15 cellular contexts compared by ENCODE assay signal in genomic region chr20:3728876-3729275, GRCh38. TPM values are rescaled to one million over a fixed set of nuclear protein-coding genes. Genes with fewer than 3 reads are reported as not detected.
"Had no signal": no experiment of that assay in that cellular context is flagged by ENCODE, and none has a peak within 500 bp of the region (broad histone marks: within the 10 kb centered on the region; RNA-seq: fewer than 3 reads in every experiment).

No MANE protein-coding gene starts in this region.

- H3K4me3 Mint-ChIP-seq: activated CD8-positive, alpha-beta T cell treated with anti-CD3 and anti-CD28 coated beads for 36 hours; effector memory CD8-positive, alpha-beta T cell; natural killer cell treated with Interleukin-12 subunit alpha and Interleukin-12 subunit beta and Interleukin-15 and Interleukin-18, amount 100 ng/mL, for 72 hours had no signal

- ATAC-seq: activated CD8-positive, alpha-beta T cell treated with anti-CD3 and anti-CD28 coated beads for 36 hours; effector memory CD8-positive, alpha-beta T cell; left colon; natural killer cell treated with Interleukin-12 subunit alpha and Interleukin-12 subunit beta and Interleukin-15 and Interleukin-18, amount 100 ng/mL, for 72 hours had no signal

- H3K27ac ChIP-seq: stomach had no signal

- H3K27ac Mint-ChIP-seq: activated CD8-positive, alpha-beta T cell treated with anti-CD3 and anti-CD28 coated beads for 36 hours; effector memory CD8-positive, alpha-beta T cell; natural killer cell treated with Interleukin-12 subunit alpha and Interleukin-12 subunit beta and Interleukin-15 and Interleukin-18, amount 100 ng/mL, for 72 hours had no signal

- DNase-seq: activated CD4-positive, alpha-beta T cell treated with anti-CD3 and anti-CD28 coated beads for 4 hours; activated CD8-positive, alpha-beta memory T cell treated with anti-CD3 and anti-CD28 coated beads, Interleukin-2, amount 50 U/mL, for 48 hours; activated CD8-positive, alpha-beta T cell treated with anti-CD3 and anti-CD28 coated beads for 36 hours; activated naive CD4-positive, alpha-beta T cell; caudate nucleus; effector memory CD8-positive, alpha-beta T cell; left colon; occipital lobe; stimulated activated CD4-positive, alpha-beta T cell treated with anti-CD3 and anti-CD28 coated beads, Interleukin-2, amount 100 ng/mL, for 48 hours; stomach; T-helper 1 cell had no signal

- H3K9me3 ChIP-seq: stomach had no signal

- H3K4me3 ChIP-seq: coronary artery, stomach had no signal

- H3K36me3 ChIP-seq: stomach had no signal

- H3K9me3 Mint-ChIP-seq: activated CD8-positive, alpha-beta T cell treated with anti-CD3 and anti-CD28 coated beads for 36 hours; effector memory CD8-positive, alpha-beta T cell; natural killer cell treated with Interleukin-12 subunit alpha and Interleukin-12 subunit beta and Interleukin-15 and Interleukin-18, amount 100 ng/mL, for 72 hours had no signal

- H3K36me3 Mint-ChIP-seq: natural killer cell treated with Interleukin-12 subunit alpha and Interleukin-12 subunit beta and Interleukin-15 and Interleukin-18, amount 100 ng/mL, for 72 hours had no signal

RNA-seq across cellular contexts. Expression of gene HSPA12B, which starts 3.6 kb away (rescaled TPM):
- total RNA-seq: activated CD8-positive, alpha-beta T cell treated with anti-CD3 and anti-CD28 coated beads for 36 hours; epithelial cell of proximal tubule; natural killer cell treated with Interleukin-12 subunit alpha and Interleukin-12 subunit beta and Interleukin-15 and Interleukin-18, amount 100 ng/mL, for 72 hours had no signal

RNA-seq across cellular contexts. Expression of gene SIGLEC1, which starts 16.5 kb away (rescaled TPM):
- total RNA-seq: activated CD8-positive, alpha-beta T cell treated with anti-CD3 and anti-CD28 coated beads for 36 hours; epithelial cell of proximal tubule; pulmonary artery endothelial cell had no signal

RNA-seq across cellular contexts. Expression of gene ADAM33, which starts 47.1 kb away (rescaled TPM):
- total RNA-seq: activated CD8-positive, alpha-beta T cell treated with anti-CD3 and anti-CD28 coated beads for 36 hours; epithelial cell of proximal tubule; natural killer cell treated with Interleukin-12 subunit alpha and Interleukin-12 subunit beta and Interleukin-15 and Interleukin-18, amount 100 ng/mL, for 72 hours; pulmonary artery endothelial cell had no signal

RNA-seq across cellular contexts. Expression of gene SPEF1, which starts 52.4 kb away (rescaled TPM):
- total RNA-seq: stomach had no signal
